In the genomic region with DNA sequence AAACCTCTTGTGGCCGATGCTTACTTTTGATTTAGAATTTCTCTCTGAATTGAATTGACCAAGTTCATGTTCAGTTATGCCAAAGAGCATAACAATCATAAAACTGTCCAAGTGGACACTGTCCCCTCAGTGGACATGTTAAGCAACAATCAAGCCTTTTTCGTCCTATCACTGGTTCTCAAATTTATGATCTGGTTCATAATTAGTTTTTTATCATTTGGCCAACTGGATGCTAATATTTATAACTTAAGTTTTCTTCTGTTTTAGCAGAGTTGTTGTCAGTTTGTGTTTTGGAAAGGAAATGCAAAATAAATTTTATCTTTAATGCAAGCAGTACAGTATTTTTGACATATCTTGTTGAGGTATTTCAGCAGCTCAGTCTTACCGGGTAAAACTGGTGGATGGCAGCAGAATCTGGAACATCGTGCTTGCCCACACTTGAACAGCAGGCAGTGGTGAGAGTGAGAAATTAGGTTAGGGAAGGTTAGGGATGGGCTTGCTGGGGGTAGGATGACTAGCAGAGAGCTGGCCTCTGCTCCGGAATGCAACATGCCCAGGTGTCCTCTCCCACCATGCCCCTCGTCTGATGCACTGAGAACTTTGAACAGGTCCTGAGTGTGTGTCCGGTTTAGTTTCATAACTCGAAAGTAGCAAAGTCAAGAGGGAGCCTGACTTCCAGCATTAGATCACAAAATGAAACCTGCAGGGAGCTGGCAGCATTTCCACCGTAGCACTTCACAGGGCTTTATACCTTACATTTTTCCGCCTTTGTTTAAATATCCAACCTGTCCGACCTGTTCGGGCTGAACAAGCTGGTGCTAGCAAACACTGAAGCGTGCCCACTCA, we compare ENCODE assay signal across 1 cellular context.
TF ChIP-seq lines count a peak whose summit lies in the region.

No MANE protein-coding gene starts in this region.

TF ChIP-seq in K562, 482 proteins besides CTCF, POLR2A, EP300 and RAD21 (continued from another document and continues in another):
- TF ChIP-seq, protein P1, sequence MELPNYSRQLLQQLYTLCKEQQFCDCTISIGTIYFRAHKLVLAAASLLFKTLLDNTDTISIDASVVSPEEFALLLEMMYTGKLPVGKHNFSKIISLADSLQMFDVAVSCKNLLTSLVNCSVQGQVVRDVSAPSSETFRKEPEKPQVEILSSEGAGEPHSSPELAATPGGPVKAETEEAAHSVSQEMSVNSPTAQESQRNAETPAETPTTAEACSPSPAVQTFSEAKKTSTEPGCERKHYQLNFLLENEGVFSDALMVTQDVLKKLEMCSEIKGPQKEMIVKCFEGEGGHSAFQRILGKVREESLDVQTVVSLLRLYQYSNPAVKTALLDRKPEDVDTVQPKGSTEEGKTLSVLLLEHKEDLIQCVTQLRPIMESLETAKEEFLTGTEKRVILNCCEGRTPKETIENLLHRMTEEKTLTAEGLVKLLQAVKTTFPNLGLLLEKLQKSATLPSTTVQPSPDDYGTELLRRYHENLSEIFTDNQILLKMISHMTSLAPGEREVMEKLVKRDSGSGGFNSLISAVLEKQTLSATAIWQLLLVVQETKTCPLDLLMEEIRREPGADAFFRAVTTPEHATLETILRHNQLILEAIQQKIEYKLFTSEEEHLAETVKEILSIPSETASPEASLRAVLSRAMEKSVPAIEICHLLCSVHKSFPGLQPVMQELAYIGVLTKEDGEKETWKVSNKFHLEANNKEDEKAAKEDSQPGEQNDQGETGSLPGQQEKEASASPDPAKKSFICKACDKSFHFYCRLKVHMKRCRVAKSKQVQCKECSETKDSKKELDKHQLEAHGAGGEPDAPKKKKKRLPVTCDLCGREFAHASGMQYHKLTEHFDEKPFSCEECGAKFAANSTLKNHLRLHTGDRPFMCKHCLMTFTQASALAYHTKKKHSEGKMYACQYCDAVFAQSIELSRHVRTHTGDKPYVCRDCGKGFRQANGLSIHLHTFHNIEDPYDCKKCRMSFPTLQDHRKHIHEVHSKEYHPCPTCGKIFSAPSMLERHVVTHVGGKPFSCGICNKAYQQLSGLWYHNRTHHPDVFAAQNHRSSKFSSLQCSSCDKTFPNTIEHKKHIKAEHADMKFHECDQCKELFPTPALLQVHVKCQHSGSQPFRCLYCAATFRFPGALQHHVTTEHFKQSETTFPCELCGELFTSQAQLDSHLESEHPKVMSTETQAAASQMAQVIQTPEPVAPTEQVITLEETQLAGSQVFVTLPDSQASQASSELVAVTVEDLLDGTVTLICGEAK (IDR thresholded peaks at IDR 0.05) = 0 out of 2 replicates have a peak, but pooled peaks have one; percentile 32
- TF ChIP-seq, protein P1 (CRISPR knock-in tag; IDR thresholded peaks at IDR 0.05) = no peak
- TF ChIP-seq, protein P2, sequence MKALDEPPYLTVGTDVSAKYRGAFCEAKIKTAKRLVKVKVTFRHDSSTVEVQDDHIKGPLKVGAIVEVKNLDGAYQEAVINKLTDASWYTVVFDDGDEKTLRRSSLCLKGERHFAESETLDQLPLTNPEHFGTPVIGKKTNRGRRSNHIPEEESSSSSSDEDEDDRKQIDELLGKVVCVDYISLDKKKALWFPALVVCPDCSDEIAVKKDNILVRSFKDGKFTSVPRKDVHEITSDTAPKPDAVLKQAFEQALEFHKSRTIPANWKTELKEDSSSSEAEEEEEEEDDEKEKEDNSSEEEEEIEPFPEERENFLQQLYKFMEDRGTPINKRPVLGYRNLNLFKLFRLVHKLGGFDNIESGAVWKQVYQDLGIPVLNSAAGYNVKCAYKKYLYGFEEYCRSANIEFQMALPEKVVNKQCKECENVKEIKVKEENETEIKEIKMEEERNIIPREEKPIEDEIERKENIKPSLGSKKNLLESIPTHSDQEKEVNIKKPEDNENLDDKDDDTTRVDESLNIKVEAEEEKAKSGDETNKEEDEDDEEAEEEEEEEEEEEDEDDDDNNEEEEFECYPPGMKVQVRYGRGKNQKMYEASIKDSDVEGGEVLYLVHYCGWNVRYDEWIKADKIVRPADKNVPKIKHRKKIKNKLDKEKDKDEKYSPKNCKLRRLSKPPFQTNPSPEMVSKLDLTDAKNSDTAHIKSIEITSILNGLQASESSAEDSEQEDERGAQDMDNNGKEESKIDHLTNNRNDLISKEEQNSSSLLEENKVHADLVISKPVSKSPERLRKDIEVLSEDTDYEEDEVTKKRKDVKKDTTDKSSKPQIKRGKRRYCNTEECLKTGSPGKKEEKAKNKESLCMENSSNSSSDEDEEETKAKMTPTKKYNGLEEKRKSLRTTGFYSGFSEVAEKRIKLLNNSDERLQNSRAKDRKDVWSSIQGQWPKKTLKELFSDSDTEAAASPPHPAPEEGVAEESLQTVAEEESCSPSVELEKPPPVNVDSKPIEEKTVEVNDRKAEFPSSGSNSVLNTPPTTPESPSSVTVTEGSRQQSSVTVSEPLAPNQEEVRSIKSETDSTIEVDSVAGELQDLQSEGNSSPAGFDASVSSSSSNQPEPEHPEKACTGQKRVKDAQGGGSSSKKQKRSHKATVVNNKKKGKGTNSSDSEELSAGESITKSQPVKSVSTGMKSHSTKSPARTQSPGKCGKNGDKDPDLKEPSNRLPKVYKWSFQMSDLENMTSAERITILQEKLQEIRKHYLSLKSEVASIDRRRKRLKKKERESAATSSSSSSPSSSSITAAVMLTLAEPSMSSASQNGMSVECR (CRISPR knock-in tag; IDR thresholded peaks at IDR 0.05) = no peak; the same call in 1 of the 2 replicates
- TF ChIP-seq, protein P3, sequence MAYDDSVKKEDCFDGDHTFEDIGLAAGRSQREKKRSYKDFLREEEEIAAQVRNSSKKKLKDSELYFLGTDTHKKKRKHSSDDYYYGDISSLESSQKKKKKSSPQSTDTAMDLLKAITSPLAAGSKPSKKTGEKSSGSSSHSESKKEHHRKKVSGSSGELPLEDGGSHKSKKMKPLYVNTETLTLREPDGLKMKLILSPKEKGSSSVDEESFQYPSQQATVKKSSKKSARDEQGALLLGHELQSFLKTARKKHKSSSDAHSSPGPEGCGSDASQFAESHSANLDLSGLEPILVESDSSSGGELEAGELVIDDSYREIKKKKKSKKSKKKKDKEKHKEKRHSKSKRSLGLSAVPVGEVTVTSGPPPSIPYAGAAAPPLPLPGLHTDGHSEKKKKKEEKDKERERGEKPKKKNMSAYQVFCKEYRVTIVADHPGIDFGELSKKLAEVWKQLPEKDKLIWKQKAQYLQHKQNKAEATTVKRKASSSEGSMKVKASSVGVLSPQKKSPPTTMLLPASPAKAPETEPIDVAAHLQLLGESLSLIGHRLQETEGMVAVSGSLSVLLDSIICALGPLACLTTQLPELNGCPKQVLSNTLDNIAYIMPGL (CRISPR knock-in tag; IDR thresholded peaks at IDR 0.05) = no peak
- TF ChIP-seq, protein P4, sequence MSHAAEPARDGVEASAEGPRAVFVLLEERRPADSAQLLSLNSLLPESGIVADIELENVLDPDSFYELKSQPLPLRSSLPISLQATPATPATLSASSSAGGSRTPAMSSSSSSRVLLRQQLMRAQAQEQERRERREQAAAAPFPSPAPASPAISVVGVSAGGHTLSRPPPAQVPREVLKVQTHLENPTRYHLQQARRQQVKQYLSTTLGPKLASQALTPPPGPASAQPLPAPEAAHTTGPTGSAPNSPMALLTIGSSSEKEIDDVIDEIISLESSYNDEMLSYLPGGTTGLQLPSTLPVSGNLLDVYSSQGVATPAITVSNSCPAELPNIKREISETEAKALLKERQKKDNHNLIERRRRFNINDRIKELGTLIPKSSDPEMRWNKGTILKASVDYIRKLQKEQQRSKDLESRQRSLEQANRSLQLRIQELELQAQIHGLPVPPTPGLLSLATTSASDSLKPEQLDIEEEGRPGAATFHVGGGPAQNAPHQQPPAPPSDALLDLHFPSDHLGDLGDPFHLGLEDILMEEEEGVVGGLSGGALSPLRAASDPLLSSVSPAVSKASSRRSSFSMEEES (CRISPR knock-in tag; IDR thresholded peaks at IDR 0.05) = no peak
- TF ChIP-seq ZNF197 (CRISPR knock-in tag; IDR thresholded peaks at IDR 0.05; ENCODE audit: low read depth) = 0 out of 2 replicates have a peak, but pooled peaks have one; percentile 12
- no peak for TF ChIP-seq ZNF354B (CRISPR knock-in tag; IDR thresholded peaks at IDR 0.05)
- TF ChIP-seq HDAC3 (IDR thresholded peaks at IDR 0.05; ENCODE audit: borderline replicate concordance, partially characterized antibody) = no peak
- no peak for TF ChIP-seq ZFP1 (CRISPR knock-in tag; IDR thresholded peaks at IDR 0.05)
- TF ChIP-seq TEAD2 (tag; IDR thresholded peaks at IDR 0.05) = peak; percentile 13; the same call in 1 of the 2 replicates
- TF ChIP-seq HDAC1 (IDR thresholded peaks at IDR 0.05) = peak in 1 of 2 experiments; percentile 34; a peak in 1 of 4 replicates
- no peak for TF ChIP-seq PRPF4 (IDR thresholded peaks at IDR 0.05; ENCODE audit: insufficient read depth, low read depth, low read length, poor library complexity, severe bottlenecking)
- no peak for TF ChIP-seq RUNX1 (IDR thresholded peaks at IDR 0.05; ENCODE audit: low read depth)
- TF ChIP-seq DACH1 (IDR thresholded peaks at IDR 0.05; ENCODE audit: partially characterized antibody) = no peak
- TF ChIP-seq PCBP1 (IDR thresholded peaks at IDR 0.05; ENCODE audit: low read depth, low read length, poor library complexity, severe bottlenecking) = no peak
- TF ChIP-seq, protein P5, sequence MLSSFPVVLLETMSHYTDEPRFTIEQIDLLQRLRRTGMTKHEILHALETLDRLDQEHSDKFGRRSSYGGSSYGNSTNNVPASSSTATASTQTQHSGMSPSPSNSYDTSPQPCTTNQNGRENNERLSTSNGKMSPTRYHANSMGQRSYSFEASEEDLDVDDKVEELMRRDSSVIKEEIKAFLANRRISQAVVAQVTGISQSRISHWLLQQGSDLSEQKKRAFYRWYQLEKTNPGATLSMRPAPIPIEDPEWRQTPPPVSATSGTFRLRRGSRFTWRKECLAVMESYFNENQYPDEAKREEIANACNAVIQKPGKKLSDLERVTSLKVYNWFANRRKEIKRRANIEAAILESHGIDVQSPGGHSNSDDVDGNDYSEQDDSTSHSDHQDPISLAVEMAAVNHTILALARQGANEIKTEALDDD (IDR thresholded peaks at IDR 0.05) = peak; percentile 73; the same call in 1 of the 2 replicates
- TF ChIP-seq CBFA2T2 (conservative IDR thresholded peaks at IDR 0.05) = no peak
- no peak for TF ChIP-seq SMARCB1 (IDR thresholded peaks at IDR 0.05; ENCODE audit: insufficient read length, low read depth)
- TF ChIP-seq ELF1 (tag; IDR thresholded peaks at IDR 0.05) = no peak; the same call in 1 of the 2 replicates
- TF ChIP-seq ELF4 (CRISPR knock-in tag; IDR thresholded peaks at IDR 0.05) = no peak
- TF ChIP-seq JUN (IDR thresholded peaks at IDR 0.05; ENCODE audit: borderline replicate concordance, low read depth, low read length) = no peak
- no peak for TF ChIP-seq JUN (CRISPR knock-in tag; IDR thresholded peaks at IDR 0.05; ENCODE audit: borderline replicate concordance)
- no peak for TF ChIP-seq IFI16 (CRISPR knock-in tag; IDR thresholded peaks at IDR 0.05)
- peak; percentile 82 for TF ChIP-seq CHD1 (IDR thresholded peaks at IDR 0.05; ENCODE audit: low read length)
- TF ChIP-seq TEAD1 (CRISPR knock-in tag; IDR thresholded peaks at IDR 0.05) = no peak
- TF ChIP-seq, protein P6, sequence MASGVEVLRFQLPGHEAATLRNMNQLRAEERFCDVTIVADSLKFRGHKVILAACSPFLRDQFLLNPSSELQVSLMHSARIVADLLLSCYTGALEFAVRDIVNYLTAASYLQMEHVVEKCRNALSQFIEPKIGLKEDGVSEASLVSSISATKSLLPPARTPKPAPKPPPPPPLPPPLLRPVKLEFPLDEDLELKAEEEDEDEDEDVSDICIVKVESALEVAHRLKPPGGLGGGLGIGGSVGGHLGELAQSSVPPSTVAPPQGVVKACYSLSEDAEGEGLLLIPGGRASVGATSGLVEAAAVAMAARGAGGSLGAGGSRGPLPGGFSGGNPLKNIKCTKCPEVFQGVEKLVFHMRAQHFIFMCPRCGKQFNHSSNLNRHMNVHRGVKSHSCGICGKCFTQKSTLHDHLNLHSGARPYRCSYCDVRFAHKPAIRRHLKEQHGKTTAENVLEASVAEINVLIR (CRISPR knock-in tag; IDR thresholded peaks at IDR 0.05) = no peak
- TF ChIP-seq ETV1 (tag; conservative IDR thresholded peaks at IDR 0.05; ENCODE audit: low read depth) = no peak
- TF ChIP-seq COPS2 (conservative IDR thresholded peaks at IDR 0.05) = no peak
- TF ChIP-seq MIER1 (IDR thresholded peaks at IDR 0.05; ENCODE audit: low read depth) = no peak
- no peak for TF ChIP-seq ZNF41 (CRISPR knock-in tag; conservative IDR thresholded peaks at IDR 0.05)
- TF ChIP-seq SRSF7 (optimal IDR thresholded peaks at IDR 0.05; ENCODE audit: low read depth, low read length) = no peak
- TF ChIP-seq, protein P7, sequence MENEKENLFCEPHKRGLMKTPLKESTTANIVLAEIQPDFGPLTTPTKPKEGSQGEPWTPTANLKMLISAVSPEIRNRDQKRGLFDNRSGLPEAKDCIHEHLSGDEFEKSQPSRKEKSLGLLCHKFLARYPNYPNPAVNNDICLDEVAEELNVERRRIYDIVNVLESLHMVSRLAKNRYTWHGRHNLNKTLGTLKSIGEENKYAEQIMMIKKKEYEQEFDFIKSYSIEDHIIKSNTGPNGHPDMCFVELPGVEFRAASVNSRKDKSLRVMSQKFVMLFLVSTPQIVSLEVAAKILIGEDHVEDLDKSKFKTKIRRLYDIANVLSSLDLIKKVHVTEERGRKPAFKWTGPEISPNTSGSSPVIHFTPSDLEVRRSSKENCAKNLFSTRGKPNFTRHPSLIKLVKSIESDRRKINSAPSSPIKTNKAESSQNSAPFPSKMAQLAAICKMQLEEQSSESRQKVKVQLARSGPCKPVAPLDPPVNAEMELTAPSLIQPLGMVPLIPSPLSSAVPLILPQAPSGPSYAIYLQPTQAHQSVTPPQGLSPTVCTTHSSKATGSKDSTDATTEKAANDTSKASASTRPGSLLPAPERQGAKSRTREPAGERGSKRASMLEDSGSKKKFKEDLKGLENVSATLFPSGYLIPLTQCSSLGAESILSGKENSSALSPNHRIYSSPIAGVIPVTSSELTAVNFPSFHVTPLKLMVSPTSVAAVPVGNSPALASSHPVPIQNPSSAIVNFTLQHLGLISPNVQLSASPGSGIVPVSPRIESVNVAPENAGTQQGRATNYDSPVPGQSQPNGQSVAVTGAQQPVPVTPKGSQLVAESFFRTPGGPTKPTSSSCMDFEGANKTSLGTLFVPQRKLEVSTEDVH (IDR thresholded peaks at IDR 0.05; ENCODE audit: low read depth, partially characterized antibody) = no peak
